9 cellular contexts compared by ENCODE assay signal in the genomic region with DNA sequence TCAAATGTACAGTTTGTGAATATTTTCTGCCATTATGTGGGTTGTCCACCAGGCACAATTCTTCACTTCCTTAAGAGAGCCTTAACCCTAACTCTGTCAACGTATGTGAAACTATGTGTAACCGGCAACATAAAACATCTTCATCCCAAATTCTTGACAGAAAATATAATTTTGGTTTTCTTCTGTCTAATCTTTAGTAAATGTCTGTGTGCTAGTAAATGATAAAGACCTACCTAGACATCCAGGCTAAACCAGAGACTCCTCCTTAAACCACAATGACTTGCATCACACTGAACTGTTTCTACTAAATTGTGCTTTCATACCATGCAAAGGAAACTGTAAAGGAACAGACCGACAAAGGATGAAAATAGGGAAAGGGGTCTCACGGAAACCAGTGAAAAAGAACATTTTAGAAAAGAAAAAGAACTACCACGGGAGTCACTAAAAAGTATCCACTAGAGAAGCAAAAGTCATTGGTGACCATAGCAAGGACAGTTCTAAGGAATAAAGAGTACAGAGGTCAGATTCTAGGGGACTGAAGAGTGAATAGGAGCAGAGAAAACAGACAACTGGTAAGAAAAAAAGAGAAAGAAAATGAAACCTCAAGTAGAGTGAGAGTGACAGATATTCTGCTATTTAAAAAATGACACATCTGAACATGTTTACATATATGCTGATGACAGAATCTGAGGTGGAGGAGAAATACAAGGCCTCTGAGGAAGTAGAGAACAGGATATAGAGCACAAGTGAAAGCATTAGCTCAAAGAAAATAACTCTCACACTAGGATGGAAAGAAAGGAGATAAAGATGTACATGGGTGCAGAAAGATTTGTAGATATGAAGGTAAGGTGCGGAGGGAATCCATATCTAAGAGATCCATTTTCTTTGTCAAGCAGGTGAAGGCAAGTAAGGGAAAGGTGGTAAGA. TPM values are rescaled to one million over a fixed set of nuclear protein-coding genes. Genes with fewer than 3 reads are reported as not detected.
DNase-seq lines count a peak whose midpoint lies in the region; ATAC-seq and TF ChIP-seq lines count a peak whose summit lies in the region.
"Had no signal": no experiment of that assay in that cellular context is flagged by ENCODE, and none has a peak within 500 bp of the region (broad histone marks: within the 10 kb centered on the region; RNA-seq: fewer than 3 reads in every experiment).

No MANE protein-coding gene starts in this region.

- intact Hi-C loops in stomach (cut with DNase I; ENCODE audit: low total_unique reads), result no loop called here

- H3K36me3 ChIP-seq in brain microvascular endothelial cell (replicated peaks), result no peaks in the 10 kb centered on the region
- peaks cover 6 to 20% (median 17%) of the 10 kb centered on the region in 4 donors for H3K36me3 ChIP-seq in stomach

- 81 to 92% (median 87%) methylated on average over 6 of the region's 6 CpGs for WGBS in stomach, 5 donors

- no peak for TF ChIP-seq EP300 in stomach (IDR thresholded peaks at IDR 0.05)

- no peaks in the 10 kb centered on the region for H3K9me3 Mint-ChIP-seq in IgD-negative memory B cell

- H3K27me3 ChIP-seq in brain microvascular endothelial cell (replicated peaks), result no peaks in the 10 kb centered on the region
- no peaks in the 10 kb centered on the region for H3K27me3 ChIP-seq in stomach

- peaks cover 0 to 17% (median 6%) of the 10 kb centered on the region in 4 donors for H3K4me1 ChIP-seq in stomach

- H3K4me1 Mint-ChIP-seq in IgD-negative memory B cell, result peaks cover 16 to 36% (median 23%) of the 10 kb centered on the region in 3 donors

- peak; percentile 15 for DNase-seq in CD1c-positive myeloid dendritic cell (ENCODE audit: extremely low spot score)
- DNase-seq in brain microvascular endothelial cell, result peak; percentile 22
- no peak for DNase-seq in stomach
- no peak for DNase-seq in T1000 (lab: John Stamatoyannopoulos, UW)
- no peak for DNase-seq in foreskin fibroblast
- no peak for DNase-seq in stimulated activated CD4-positive, alpha-beta T cell treated with anti-CD3 and anti-CD28 coated beads, Interleukin-12 subunit alpha, Interleukin-12 subunit beta, amount 100 ng/mL, for 4 hours

- H3K27ac Mint-ChIP-seq in IgD-negative memory B cell, result peak overlapping the region in 2 of 3 donors; percentile 1 to 76

- TF ChIP-seq CTCF in brain microvascular endothelial cell (IDR thresholded peaks at IDR 0.05; ENCODE audit: low read depth, low read length, missing control alignments) (no peak), stomach (IDR thresholded peaks at IDR 0.05) (no peak), foreskin fibroblast (IDR thresholded peaks at IDR 0.05; ENCODE audit: low read depth, low read length) (no peak)

- H3K9me3 ChIP-seq in stomach, result no peaks in the 10 kb centered on the region

- H3K4me3 ChIP-seq in brain microvascular endothelial cell (ENCODE audit: low read depth, low read length) (no peak overlapping the region), stomach (no peak overlapping the region), foreskin fibroblast (ENCODE audit: low read depth in 1 of 2, low read length in 2 of 2) (no peak overlapping the region)
- H3K4me3 ChIP-seq: skin epidermis had no signal

- H3K27me3 Mint-ChIP-seq in IgD-negative memory B cell, result no peaks in the 10 kb centered on the region

- H3K36me3 Mint-ChIP-seq in IgD-negative memory B cell, result peaks cover 6% of the 10 kb centered on the region

- peak overlapping the region in 1 of 4 donors; percentile 19 for H3K4me3 Mint-ChIP-seq in IgD-negative memory B cell

- in situ Hi-C loops in brain microvascular endothelial cell (cut with HindIII; ENCODE audit: low pct_ligation_motif_present, low sequenced_read_pairs), result no loop called here

- peak; percentile 69 for ATAC-seq in GM21367 (IDR thresholded peaks at IDR 0.05; ENCODE audit: unreplicated experiment)

- no peak for TF ChIP-seq POLR2A in stomach (IDR thresholded peaks at IDR 0.05)

- H3K27ac ChIP-seq in brain microvascular endothelial cell, result peak overlapping the region; percentile 57
- peak overlapping the region in 2 of 5 donors; percentile 43 to 55 for H3K27ac ChIP-seq in stomach

RNA-seq across cellular contexts. Expression of gene FNIP1, which starts 49.4 kb away (rescaled TPM):
- polyA plus RNA-seq in IgD-negative memory B cell (21.9 TPM), stomach (1 to 10 TPM; 3.2 to 4.7 (median 3.7) TPM)
- 10 to 100 TPM; 15.4 to 86.1 (median 34.8) TPM for total RNA-seq in stomach

Comparison
In these comparisons a context has a peak if more than half of its experiments do, and no peak if none do; other contexts are left out.
1. DNase-seq: peak in CD1c-positive myeloid dendritic cell (single experiment) and brain microvascular endothelial cell (single experiment); none in stomach (single experiment), T1000 (single experiment), foreskin fibroblast (0 of 2) and stimulated activated CD4-positive, alpha-beta T cell treated with anti-CD3 and anti-CD28 coated beads, Interleukin-12 subunit alpha, Interleukin-12 subunit beta, amount 100 ng/mL, for 4 hours (single experiment).